In the genomic region with DNA sequence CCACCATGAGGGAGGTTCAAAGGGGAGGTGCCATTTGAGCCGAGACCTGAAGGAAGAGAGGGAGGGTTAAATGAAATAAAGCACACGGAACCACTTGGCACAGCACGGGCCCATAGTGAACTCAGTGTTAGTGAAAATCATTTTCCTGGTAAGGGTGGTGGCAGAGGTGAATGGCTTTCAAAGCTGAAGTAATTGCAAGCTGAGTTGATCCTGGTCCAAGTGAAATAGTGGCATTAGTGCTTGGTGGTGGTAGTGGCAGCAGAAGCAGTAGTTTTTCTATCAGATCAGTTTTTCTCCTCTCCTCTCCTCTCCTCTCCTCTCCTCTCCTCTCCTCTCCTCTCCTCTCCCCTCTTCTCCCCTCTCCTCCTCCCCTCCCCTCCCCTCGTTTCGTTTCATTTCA, we compare ENCODE assay signal across 18 cellular contexts. TPM values are rescaled to one million over a fixed set of nuclear protein-coding genes. Genes with fewer than 3 reads are reported as not detected.
DNase-seq lines count a peak whose midpoint lies in the region; ATAC-seq and TF ChIP-seq lines count a peak whose summit lies in the region.
"Had no signal": no experiment of that assay in that cellular context is flagged by ENCODE, and none has a peak within 500 bp of the region (broad histone marks: within the 10 kb centered on the region; RNA-seq: fewer than 3 reads in every experiment).

No MANE protein-coding gene starts in this region.

- no peaks in the 10 kb centered on the region for H3K79me2 ChIP-seq in hepatocyte

- in situ Hi-C loops in IMR-90 (cut with MboI; ENCODE audit: low sequenced_read_pairs) (no loop called here), transverse colon (cut with MboI; ENCODE audit: low pct_ligation_motif_present in 1 of 4, low pct_unique_long_range_greater_than_20kb in 1 of 4, low sequenced_read_pairs in 3 of 4) (no loop called here)

- CTCF ChIA-PET in IMR-90 (lab: Yijun Ruan, JAX), result no interaction called here

- no peak overlapping the region for H2AFZ ChIP-seq in IMR-90 (replicated peaks; ENCODE audit: low read length, poor library complexity)
- no peak overlapping the region for H2AFZ ChIP-seq in hepatocyte

- BruUV-seq in IMR-90 (replicated peaks; lab: Mats Ljungman, UMichigan), result no TSS peak

- H3K56ac ChIP-seq in IMR-90 (ENCODE audit: extremely low read depth, insufficient read depth, low read length), result no peak overlapping the region

- H3K14ac ChIP-seq in IMR-90 (replicated peaks; ENCODE audit: low read depth, low read length), result no peak overlapping the region

- H3K79me1 ChIP-seq in IMR-90 (ENCODE audit: low read depth in 1 of 2, low read length in 2 of 2), result no peaks in the 10 kb centered on the region

- H3K9me1 ChIP-seq in IMR-90 (ENCODE audit: insufficient read depth, low read length), result peaks cover 8% of the 10 kb centered on the region

- no peak for TF ChIP-seq POLR2A in IMR-90 (IDR thresholded peaks at IDR 0.05; ENCODE audit: low read depth, low read length)
- TF ChIP-seq POLR2A in breast epithelium (IDR thresholded peaks at IDR 0.05), result no peak
- TF ChIP-seq POLR2A in transverse colon (IDR thresholded peaks at IDR 0.05), result no peak
- no peak for TF ChIP-seq POLR2A in ovary (IDR thresholded peaks at IDR 0.05)

- H3K27ac ChIP-seq in IMR-90 (ENCODE audit: insufficient read depth, low read length), result no peak overlapping the region
- peak overlapping the region; percentile 25 to 67 for H3K27ac ChIP-seq in breast epithelium
- H3K27ac ChIP-seq in transverse colon, result peak overlapping the region; percentile 49 to 65 (median 56)
- no peak overlapping the region for H3K27ac ChIP-seq in hepatocyte
- no peak overlapping the region for H3K27ac ChIP-seq in ovary
- H3K27ac ChIP-seq: RWPE1, SJSA1 had no signal

- no peak overlapping the region for H3K9ac ChIP-seq in IMR-90 (ENCODE audit: low read depth, low read length)

- ATAC-seq in IMR-90 (ENCODE audit: low read depth), result no peak

- H3K4me2 ChIP-seq in IMR-90 (ENCODE audit: low read depth, low read length) (no peak overlapping the region), hepatocyte (no peak overlapping the region)

- no peak overlapping the region for H3K18ac ChIP-seq in IMR-90 (ENCODE audit: low read depth, low read length)

- intact Hi-C loops in IMR-90 (cut with micrococcal nuclease) (no loop called here), breast epithelium (cut with DNase I; ENCODE audit: low total_unique reads) (no loop called here), transverse colon (cut with DNase I; ENCODE audit: low total_unique reads) (no loop called here), ovary (cut with DNase I) (loop anchor here in 1 of 4 donors (10.0 kb wide), 1 partner anchor 236 kb away; the partner anchor contains the start of gene PITHD1)

- dilution Hi-C loops in IMR-90 (cut with HindIII; ENCODE audit: low sequenced_read_pairs, unreplicated experiment), result no loop called here

- no peak overlapping the region for H2AK9ac ChIP-seq in IMR-90 (replicated peaks; ENCODE audit: low read depth, low read length, poor library complexity)

- H4K20me1 ChIP-seq in IMR-90 (ENCODE audit: insufficient read depth, low read length) (no peaks in the 10 kb centered on the region), hepatocyte (ENCODE audit: insufficient read depth, poor library complexity, severe bottlenecking) (no peaks in the 10 kb centered on the region)

- H3K4me3 ChIP-seq in IMR-90 (ENCODE audit: insufficient read depth, low read depth, low read length) (no peak overlapping the region), breast epithelium (no peak overlapping the region), transverse colon (no peak overlapping the region), hepatocyte (no peak overlapping the region), ovary (no peak overlapping the region)
- H3K4me3 ChIP-seq: SJSA1 had no signal

- no peaks in the 10 kb centered on the region for H3K9me2 ChIP-seq in hepatocyte (replicated peaks; ENCODE audit: insufficient read depth)

- peak overlapping the region; percentile 42; the same call in 1 of the 2 replicates for H2BK20ac ChIP-seq in IMR-90 (ENCODE audit: low read depth, low read length)

- 92 to 100% methylated on average over 2 to 3 of the region's 5 CpGs for WGBS in IMR-90 (ENCODE audit: extremely low coverage in 2 of 2, insufficient read length in 1 of 2), 2 experiments
- WGBS in transverse colon (ENCODE audit: low coverage in 1 of 2), 2 donors, result 35 to 42% methylated on average over 3 of the region's 5 CpGs
- WGBS in hepatocyte (ENCODE audit: low lambda C conversion rate, missing lambda C conversion rate), result 94% methylated on average over 3 of the region's 5 CpGs
- WGBS in ovary, 3 donors, result 67 to 69% (median 67%) methylated on average over 3 of the region's 5 CpGs

- H3K4me1 ChIP-seq in IMR-90 (ENCODE audit: control insufficient read depth, insufficient read depth, low read length) (peaks cover 4% of the 10 kb centered on the region; the same call in 1 of the 2 replicates), breast epithelium (no peaks in the 10 kb centered on the region), transverse colon (peaks cover 6 to 33% (median 23%) of the 10 kb centered on the region in 4 donors), hepatocyte (ENCODE audit: insufficient read depth) (peaks cover 29% of the 10 kb centered on the region), ovary (ENCODE audit: insufficient read depth) (peaks cover 2% of the 10 kb centered on the region)

- H4K8ac ChIP-seq in IMR-90 (ENCODE audit: low read depth in 2 of 2, low read length in 2 of 2), result no peak overlapping the region

- H3K9me3 ChIP-seq in IMR-90 (ENCODE audit: control insufficient read depth, insufficient read depth, low read length) (no peaks in the 10 kb centered on the region), breast epithelium (no peaks in the 10 kb centered on the region), transverse colon (no peaks in the 10 kb centered on the region), hepatocyte (ENCODE audit: low read depth) (no peaks in the 10 kb centered on the region), ovary (no peaks in the 10 kb centered on the region)
- H3K9me3 ChIP-seq: SJSA1 had no signal

- no peak overlapping the region for H2BK5ac ChIP-seq in IMR-90 (ENCODE audit: low read depth, low read length, poor library complexity, severe bottlenecking)

- TF ChIP-seq EP300 in transverse colon (IDR thresholded peaks at IDR 0.05; ENCODE audit: low read depth) (no peak), ovary (IDR thresholded peaks at IDR 0.05) (no peak)

- no peak overlapping the region for H4K91ac ChIP-seq in IMR-90 (ENCODE audit: insufficient read depth, low read depth, low read length)

- TF ChIP-seq CTCF in IMR-90 (conservative IDR thresholded peaks at IDR 0.05; ENCODE audit: low read depth, low read length) (no peak), breast epithelium (IDR thresholded peaks at IDR 0.05) (no peak), transverse colon (IDR thresholded peaks at IDR 0.05) (no peak), hepatocyte (IDR thresholded peaks at IDR 0.05; ENCODE audit: poor library complexity) (no peak), ovary (IDR thresholded peaks at IDR 0.05) (no peak)

- DNase-seq in IMR-90 (no peak), breast epithelium (ENCODE audit: low spot score in 2 of 2) (no peak), mucosa of gallbladder (ENCODE audit: low spot score) (peak; percentile 23), transverse colon (no peak), NCI-H2029 treated with DMSO at 0.1 percent for 48 hours (lab: John Stamatoyannopoulos, UW) (no peak), hepatocyte (ENCODE audit: low spot score) (no peak), ovary (no peak)
- DNase-seq: ACHN; AML-193; CD4-positive, CD25-positive, alpha-beta regulatory T cell; H9; NCI-H1417; NCI-H1930; NCI-H2171 treated with DMSO at 0.1 percent for 48 hours; NCI-H446 treated with DMSO at 0.1 percent for 48 hours; NCI-H748 treated with DMSO at 0.1 percent for 48 hours had no signal

- no peak overlapping the region for H4K5ac ChIP-seq in IMR-90 (ENCODE audit: low read depth, low read length)

- no peak for TF ChIP-seq RAD21 in IMR-90 (IDR thresholded peaks at IDR 0.05; ENCODE audit: low read length)

- H2BK15ac ChIP-seq in IMR-90 (ENCODE audit: low read depth, low read length), result no peak overlapping the region; the same call in 2 of the 3 replicates

- no peak overlapping the region for H3K23ac ChIP-seq in IMR-90 (ENCODE audit: low read depth, low read length)

- H2AK5ac ChIP-seq in IMR-90 (ENCODE audit: low read depth, low read length), result peak overlapping the region; percentile 92

- no peaks in the 10 kb centered on the region for H3K27me3 ChIP-seq in IMR-90 (ENCODE audit: control insufficient read depth, insufficient read depth, low read length)
- H3K27me3 ChIP-seq in breast epithelium, result no peaks in the 10 kb centered on the region
- H3K27me3 ChIP-seq in transverse colon, result no peaks in the 10 kb centered on the region
- H3K27me3 ChIP-seq in hepatocyte, result no peaks in the 10 kb centered on the region
- H3K27me3 ChIP-seq in ovary, result no peaks in the 10 kb centered on the region
- H3K27me3 ChIP-seq: SJSA1 had no signal

- H3K4ac ChIP-seq in IMR-90 (ENCODE audit: low read depth, low read length), result no peak overlapping the region

- no peaks in the 10 kb centered on the region for H3K36me3 ChIP-seq in IMR-90 (ENCODE audit: control insufficient read depth, insufficient read depth, low read length)
- H3K36me3 ChIP-seq in breast epithelium, result no peaks in the 10 kb centered on the region
- H3K36me3 ChIP-seq in transverse colon, result no peaks in the 10 kb centered on the region
- H3K36me3 ChIP-seq in hepatocyte (replicated peaks; ENCODE audit: insufficient read depth, low read depth), result no peaks in the 10 kb centered on the region
- H3K36me3 ChIP-seq in ovary, result no peaks in the 10 kb centered on the region
- H3K36me3 ChIP-seq: SJSA1 had no signal

- POLR2A ChIA-PET in IMR-90 (lab: Charles Lee; ENCODE audit: unreplicated experiment), result no interaction called here

- H2BK120ac ChIP-seq in IMR-90 (ENCODE audit: low read depth, low read length), result peak overlapping the region; percentile 19; the same call in 1 of the 2 replicates

RNA-seq across cellular contexts. Expression of gene SRSF10, which starts 30.5 kb away (rescaled TPM):
- total RNA-seq in IMR-90 (2012; rRNA removed) (110 and 189 TPM in 2 replicates), breast epithelium (100 to 1,000 TPM in 2 of 3 donors, 10 to 100 TPM in 1; 99.4 to 156 (median 116) TPM), mucosa of gallbladder (78.9 TPM), transverse colon (100 to 1,000 TPM in 1 of 4 donors, 10 to 100 TPM in 3; 58.4 to 140 (median 91.3) TPM), hepatocyte (125 and 127 TPM in 2 replicates), ovary (100 to 1,000 TPM in 3 of 7 donors, 10 to 100 TPM in 4; 86.4 to 130 (median 99.1) TPM)
- polyA plus RNA-seq in IMR-90 (2012; rRNA removed) (76.2 and 90.1 TPM in 2 replicates), hepatocyte (113 and 131 TPM in 2 replicates), ovary (10 to 100 TPM; 57.1 to 99.8 TPM)
- 75.8 and 86.2 TPM in 2 replicates for polyA plus RNA-seq in IMR-90 (2012; cell fraction: cytosol; rRNA removed)
- 46.9 and 169 TPM in 2 replicates for polyA plus RNA-seq in IMR-90 (2012; cell fraction: nucleus; rRNA removed; ENCODE audit: low replicate concordance)

RNA-seq across cellular contexts. Expression of gene PNRC2, which starts 51.0 kb away (rescaled TPM):
- 76.0 and 106 TPM in 2 replicates for total RNA-seq in IMR-90 (2012; rRNA removed)
- polyA plus RNA-seq in IMR-90 (2012; rRNA removed), result 40.3 and 50.6 TPM in 2 replicates
- polyA plus RNA-seq in IMR-90 (2012; cell fraction: cytosol; rRNA removed), result 18.7 and 20.2 TPM in 2 replicates
- polyA plus RNA-seq in IMR-90 (2012; cell fraction: nucleus; rRNA removed; ENCODE audit: low replicate concordance), result 12.7 and 41.7 TPM in 2 replicates
- 100 to 1,000 TPM; 126 to 163 (median 134) TPM for total RNA-seq in breast epithelium
- 153 TPM for total RNA-seq in mucosa of gallbladder
- 100 to 1,000 TPM in 2 of 4 donors, 10 to 100 TPM in 2; 98.0 to 136 (median 111) TPM for total RNA-seq in transverse colon
- 107 and 122 TPM in 2 replicates for total RNA-seq in hepatocyte
- 65.8 and 75.4 TPM in 2 replicates for polyA plus RNA-seq in hepatocyte
- total RNA-seq in ovary, result 100 to 1,000 TPM in 3 of 7 donors, 10 to 100 TPM in 4; 72.5 to 121 (median 99.0) TPM
- polyA plus RNA-seq in ovary, result 100 to 1,000 TPM in 1 of 2 donors, 10 to 100 TPM in 1; 92.4 to 119 TPM

Comparison
In these comparisons a context has a peak if more than half of its experiments do, and no peak if none do; other contexts are left out.
1. H3K27ac ChIP-seq: peak in breast epithelium (2 of 2) and transverse colon (4 of 4); none in IMR-90 (single experiment), hepatocyte (single experiment) and ovary (0 of 2).